13 cellular contexts compared by ENCODE assay signal in the genomic region with DNA sequence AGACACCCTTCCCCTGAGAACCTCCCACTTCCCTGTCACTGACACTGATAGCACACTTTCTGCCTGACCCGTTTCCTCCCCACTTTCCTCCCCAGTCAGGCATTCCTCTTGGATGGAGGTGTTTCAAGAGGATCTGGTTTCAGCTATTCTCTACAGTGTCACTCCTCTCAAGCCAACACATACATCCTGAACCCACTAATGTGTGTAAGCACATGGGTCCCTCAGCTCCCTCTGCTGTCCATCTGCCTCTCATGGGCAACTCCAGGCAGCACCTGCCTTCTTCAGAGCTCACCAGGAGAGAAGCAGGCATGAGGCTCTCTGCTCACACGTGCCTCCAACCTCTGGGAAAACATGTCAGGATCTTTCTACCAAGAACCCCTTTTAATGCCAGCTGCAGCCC.
DNase-seq lines count a peak whose midpoint lies in the region; ATAC-seq, FAIRE-seq and TF ChIP-seq lines count a peak whose summit lies in the region.
"Had no signal": no experiment of that assay in that cellular context is flagged by ENCODE, and none has a peak within 500 bp of the region (broad histone marks: within the 10 kb centered on the region; RNA-seq: fewer than 3 reads in every experiment).

No MANE protein-coding gene starts in this region.

- TF ChIP-seq CTCF in Calu3 (IDR thresholded peaks at IDR 0.05; ENCODE audit: unreplicated experiment) (no peak), epithelial cell of proximal tubule (conservative IDR thresholded peaks at IDR 0.05; ENCODE audit: low read depth, low read length) (peak; percentile 63)

- H3K36me3 Mint-ChIP-seq in Calu3 (ENCODE audit: insufficient read depth, unreplicated experiment): no peaks in the 10 kb centered on the region

- CTCF ChIA-PET in Calu3 (lab: Charles Lee): no interaction called here

- H3K4me3 ChIP-seq in epithelial cell of proximal tubule (ENCODE audit: low read depth, low read length): no peak overlapping the region
- H3K4me3 ChIP-seq: left lung had no signal

- no peak overlapping the region for H3K4me3 Mint-ChIP-seq in Calu3 (ENCODE audit: low read depth, unreplicated experiment)

- H3K9me3 Mint-ChIP-seq in Calu3 (ENCODE audit: low read depth, unreplicated experiment): peaks cover 9% of the 10 kb centered on the region

- no peaks in the 10 kb centered on the region for H3K4me1 Mint-ChIP-seq in Calu3 (ENCODE audit: low read depth, unreplicated experiment)

- BruUV-seq in Calu3 (replicated peaks; lab: Mats Ljungman, UMichigan): no TSS peak

- H3K27ac Mint-ChIP-seq in Calu3 (ENCODE audit: unreplicated experiment): no peak overlapping the region

- intact Hi-C loops in Calu3 (cut with micrococcal nuclease; ENCODE audit: unreplicated experiment): no loop called here

- ATAC-seq in GM18909 (IDR thresholded peaks at IDR 0.05; ENCODE audit: poor library complexity, unreplicated experiment): peak; percentile 74
- peak; percentile 47 for ATAC-seq in HG03521 (IDR thresholded peaks at IDR 0.05; ENCODE audit: unreplicated experiment)
- no peak for ATAC-seq in GM19467 (IDR thresholded peaks at IDR 0.05; ENCODE audit: unreplicated experiment)
- ATAC-seq: left lung had no signal

- no peak for FAIRE-seq in RCC 7860 (lab: Jason Lieb, UNC)
- FAIRE-seq: endometrium had no signal

- peak; percentile 1 for DNase-seq in Calu3
- DNase-seq in epithelial cell of proximal tubule (ENCODE audit: low read depth): no peak
- no peak for DNase-seq in RCC 7860 (ENCODE audit: low spot score)
- no peak for DNase-seq in stimulated activated CD4-positive, alpha-beta T cell treated with anti-CD3 and anti-CD28 coated beads, Interleukin-4, amount 100 ng/mL, for 4 hours
- no peak for DNase-seq in NCI-H1092 treated with DMSO at 0.1 percent for 48 hours (lab: John Stamatoyannopoulos, UW)
- DNase-seq: activated naive CD4-positive, alpha-beta T cell treated with Interleukin-2 at 50 U/mL for 16 hours; GOT3; T-helper 1 cell had no signal

- H3K27me3 Mint-ChIP-seq in Calu3 (ENCODE audit: unreplicated experiment): no peaks in the 10 kb centered on the region
